In genomic region chr14:53148612-53149202, GRCh38 we compare ENCODE assay signal across 16 cellular contexts. TPM values are rescaled to one million over a fixed set of nuclear protein-coding genes. Genes with fewer than 3 reads are reported as not detected.
DNase-seq lines count a peak whose midpoint lies in the region; ATAC-seq and TF ChIP-seq lines count a peak whose summit lies in the region.
"Had no signal": no experiment of that assay in that cellular context is flagged by ENCODE, and none has a peak within 500 bp of the region (broad histone marks: within the 10 kb centered on the region; RNA-seq: fewer than 3 reads in every experiment).

No MANE protein-coding gene starts in this region.

- DNase-seq in SK-N-SH (no peak), left cardiac atrium (no peak), psoas muscle (no peak)
- no peak for DNase-seq in activated CD4-positive, alpha-beta memory T cell treated with anti-CD3 and anti-CD28 coated beads, Interleukin-2, amount 10 ng/mL, durations not matched to agents 7 days and 5 days
- DNase-seq in natural killer cell treated with Interleukin-12 subunit alpha and Interleukin-12 subunit beta and Interleukin-15 and Interleukin-18, amount 100 ng/mL, for 72 hours (ENCODE audit: low spot score): no peak
- DNase-seq: cortex of kidney, DMS79 treated with DMSO at 0.1 percent for 48 hours, NCI-H1105, NCI-H526, right lobe of liver, WERI-Rb-1 had no signal

- H3K27me3 ChIP-seq in SK-N-SH (ENCODE audit: insufficient read depth): no peaks in the 10 kb centered on the region
- H3K27me3 ChIP-seq in psoas muscle (ENCODE audit: insufficient read depth in 3 of 3, low read length in 2 of 3): no peaks in the 10 kb centered on the region
- H3K27me3 ChIP-seq: right lobe of liver had no signal

- 100% methylated on average over 1 of the region's 1 CpG for WGBS in SK-N-SH (ENCODE audit: low lambda C conversion rate)
- 88 to 93% (median 90%) methylated on average over 1 of the region's 1 CpG for WGBS in psoas muscle, 3 donors

- peak overlapping the region; percentile 31; the same call in 1 of the 2 replicates for H2AFZ ChIP-seq in SK-N-SH (ENCODE audit: low read depth)

- H3K27ac ChIP-seq in SK-N-SH (ENCODE audit: low read depth in 2 of 2, low read length in 1 of 2) (no peak overlapping the region), psoas muscle (no peak overlapping the region)
- H3K27ac ChIP-seq: 22Rv1, right lobe of liver, WERI-Rb-1 had no signal

- H3K36me3 ChIP-seq in SK-N-SH (replicated peaks in 1 of 2; ENCODE audit: control insufficient read depth in 1 of 2, insufficient read depth in 2 of 2, low read length in 1 of 2) (no peaks in the 10 kb centered on the region), psoas muscle (ENCODE audit: insufficient read depth in 1 of 2, low read depth in 1 of 2) (no peaks in the 10 kb centered on the region)
- H3K36me3 ChIP-seq: right lobe of liver, WERI-Rb-1 had no signal

- POLR2A ChIA-PET in SK-N-SH (lab: Yijun Ruan, JAX): no interaction called here
- POLR2A ChIA-PET in activated CD4-positive, alpha-beta memory T cell treated with anti-CD3 and anti-CD28 coated beads, Interleukin-2, amount 10 ng/mL, durations not matched to agents 7 days and 5 days (lab: Charles Lee): interaction anchor here (0.8 to 7.8 kb wide), 4 partner anchors 22 to 745 kb away, joined by 3 to 264 read pairs (median 6); no protein-coding TSS in a partner anchor

- intact Hi-C loops in left cardiac atrium (cut with DNase I): no loop called here
- intact Hi-C loops in psoas muscle (cut with DNase I): no loop called here

- H4K20me1 ChIP-seq in SK-N-SH (ENCODE audit: insufficient read depth): no peaks in the 10 kb centered on the region; the same call in 1 of the 2 replicates

- H3K79me2 ChIP-seq in SK-N-SH (ENCODE audit: insufficient read depth): peaks cover 60% of the 10 kb centered on the region

- H3K9me2 ChIP-seq in SK-N-SH: no peaks in the 10 kb centered on the region

- H3K4me3 Mint-ChIP-seq in activated CD4-positive, alpha-beta memory T cell treated with anti-CD3 and anti-CD28 coated beads, Interleukin-2, amount 10 ng/mL, durations not matched to agents 7 days and 5 days: peak overlapping the region; percentile 47
- H3K4me3 Mint-ChIP-seq in natural killer cell treated with Interleukin-12 subunit alpha and Interleukin-12 subunit beta and Interleukin-15 and Interleukin-18, amount 100 ng/mL, for 72 hours: peak overlapping the region; percentile 100

- peaks cover 74% of the 10 kb centered on the region for H3K4me1 Mint-ChIP-seq in activated CD4-positive, alpha-beta memory T cell treated with anti-CD3 and anti-CD28 coated beads, Interleukin-2, amount 10 ng/mL, durations not matched to agents 7 days and 5 days
- peaks cover 61 to 75% of the 10 kb centered on the region in 2 donors for H3K4me1 Mint-ChIP-seq in natural killer cell treated with Interleukin-12 subunit alpha and Interleukin-12 subunit beta and Interleukin-15 and Interleukin-18, amount 100 ng/mL, for 72 hours (ENCODE audit: low read depth in 2 of 2)

- H3K27ac Mint-ChIP-seq in activated CD4-positive, alpha-beta memory T cell treated with anti-CD3 and anti-CD28 coated beads, Interleukin-2, amount 10 ng/mL, durations not matched to agents 7 days and 5 days: peak overlapping the region; percentile 41
- H3K27ac Mint-ChIP-seq in natural killer cell treated with Interleukin-12 subunit alpha and Interleukin-12 subunit beta and Interleukin-15 and Interleukin-18, amount 100 ng/mL, for 72 hours: peak overlapping the region; percentile 69 to 99

- H3K4me1 ChIP-seq in SK-N-SH (ENCODE audit: control insufficient read depth in 1 of 2, insufficient read depth in 2 of 2, low read depth in 1 of 2, low read length in 1 of 2) (peaks cover 0 to 18% of the 10 kb centered on the region in 2 experiments; a peak in 2 of 4 replicates), psoas muscle (peaks cover 11% of the 10 kb centered on the region)

- CTCF ChIA-PET in SK-N-SH (lab: Yijun Ruan, JAX): interaction anchor here (1.3 kb wide), 1 partner anchor 147 kb away, joined by 3 read pairs; no protein-coding TSS in a partner anchor
- CTCF ChIA-PET in activated CD4-positive, alpha-beta memory T cell treated with anti-CD3 and anti-CD28 coated beads, Interleukin-2, amount 10 ng/mL, durations not matched to agents 7 days and 5 days (lab: Charles Lee): interaction anchor here (0.5 to 6.6 kb wide), 3 partner anchors 10 to 69 kb away, joined by 3 to 71 read pairs (median 6); no protein-coding TSS in a partner anchor

- H3K4me2 ChIP-seq in SK-N-SH: no peak overlapping the region

- H3K4me3 ChIP-seq in SK-N-SH (ENCODE audit: low read depth in 2 of 2, low read length in 1 of 2) (no peak overlapping the region), psoas muscle (no peak overlapping the region)
- H3K4me3 ChIP-seq: right lobe of liver had no signal

- no peak for TF ChIP-seq EP300 in SK-N-SH (IDR thresholded peaks at IDR 0.05; ENCODE audit: borderline replicate concordance in 1 of 2, low read depth in 1 of 2, low read length in 1 of 2)

- no peaks in the 10 kb centered on the region for H3F3A ChIP-seq in SK-N-SH (replicated peaks; ENCODE audit: insufficient read depth)

- no peak for ATAC-seq in SK-N-SH treated with all-trans-retinoic acid at 6 μM for 48 hours
- ATAC-seq in GM21447 (IDR thresholded peaks at IDR 0.05; ENCODE audit: unreplicated experiment): peak; percentile 17
- peak in 1 of 2 donors; percentile 45 for ATAC-seq in natural killer cell treated with Interleukin-12 subunit alpha and Interleukin-12 subunit beta and Interleukin-15 and Interleukin-18, amount 100 ng/mL, for 72 hours
- no peak for ATAC-seq in left cardiac atrium
- no peak for ATAC-seq in HG02840 (IDR thresholded peaks at IDR 0.05; ENCODE audit: low FRiP score, unreplicated experiment)
- no peak for ATAC-seq in psoas muscle
- ATAC-seq: right lobe of liver, Right ventricle myocardium inferior had no signal

- H3K9ac ChIP-seq in SK-N-SH: no peak overlapping the region

- no peaks in the 10 kb centered on the region for H3K9me3 Mint-ChIP-seq in activated CD4-positive, alpha-beta memory T cell treated with anti-CD3 and anti-CD28 coated beads, Interleukin-2, amount 10 ng/mL, durations not matched to agents 7 days and 5 days
- no peaks in the 10 kb centered on the region for H3K9me3 Mint-ChIP-seq in natural killer cell treated with Interleukin-12 subunit alpha and Interleukin-12 subunit beta and Interleukin-15 and Interleukin-18, amount 100 ng/mL, for 72 hours

- H3K9me3 ChIP-seq in SK-N-SH (no peaks in the 10 kb centered on the region), psoas muscle (no peaks in the 10 kb centered on the region)
- H3K9me3 ChIP-seq: right lobe of liver had no signal

- no peaks in the 10 kb centered on the region for H3K27me3 Mint-ChIP-seq in activated CD4-positive, alpha-beta memory T cell treated with anti-CD3 and anti-CD28 coated beads, Interleukin-2, amount 10 ng/mL, durations not matched to agents 7 days and 5 days
- no peaks in the 10 kb centered on the region for H3K27me3 Mint-ChIP-seq in natural killer cell treated with Interleukin-12 subunit alpha and Interleukin-12 subunit beta and Interleukin-15 and Interleukin-18, amount 100 ng/mL, for 72 hours

- peaks cover 46% of the 10 kb centered on the region for H3K36me3 Mint-ChIP-seq in activated CD4-positive, alpha-beta memory T cell treated with anti-CD3 and anti-CD28 coated beads, Interleukin-2, amount 10 ng/mL, durations not matched to agents 7 days and 5 days (ENCODE audit: low read depth)
- peaks cover 20% of the 10 kb centered on the region for H3K36me3 Mint-ChIP-seq in natural killer cell treated with Interleukin-12 subunit alpha and Interleukin-12 subunit beta and Interleukin-15 and Interleukin-18, amount 100 ng/mL, for 72 hours

- TF ChIP-seq CTCF in SK-N-SH (IDR thresholded peaks at IDR 0.05) (no peak), psoas muscle (IDR thresholded peaks at IDR 0.05) (no peak)

- TF ChIP-seq RAD21 in SK-N-SH (IDR thresholded peaks at IDR 0.05; ENCODE audit: low read length): no peak

TF ChIP-seq in SK-N-SH, 30 proteins besides CTCF, POLR2A, EP300 and RAD21 (continues in another document):
- no peak for TF ChIP-seq RFX5 (IDR thresholded peaks at IDR 0.05; ENCODE audit: low read length)
- TF ChIP-seq GATA2 (CRISPR knock-in tag; IDR thresholded peaks at IDR 0.05): no peak
- no peak for TF ChIP-seq MAX (IDR thresholded peaks at IDR 0.05; ENCODE audit: low read depth)
- no peak for TF ChIP-seq SMC3 (IDR thresholded peaks at IDR 0.05; ENCODE audit: low read depth, low read length)
- no peak for TF ChIP-seq FOSL2 (IDR thresholded peaks at IDR 0.05; ENCODE audit: borderline replicate concordance, low read depth)
- no peak for TF ChIP-seq NFIC (IDR thresholded peaks at IDR 0.05; ENCODE audit: borderline replicate concordance)
- no peak for TF ChIP-seq TCF12 (IDR thresholded peaks at IDR 0.05)

TF ChIP-seq in SK-N-SH treated with all-trans-retinoic acid at 6 μM for 48 hours, 23 proteins besides CTCF, POLR2A, EP300 and RAD21 (continues in another document):
- TF ChIP-seq ZC3H10 (CRISPR knock-in tag; IDR thresholded peaks at IDR 0.05): no peak
- TF ChIP-seq PPARA (CRISPR knock-in tag; IDR thresholded peaks at IDR 0.05; ENCODE audit: borderline replicate concordance): no peak
- no peak for TF ChIP-seq CSDC2 (CRISPR knock-in tag; IDR thresholded peaks at IDR 0.05)
- no peak for TF ChIP-seq ZFP3 (CRISPR knock-in tag; IDR thresholded peaks at IDR 0.05)
- no peak for TF ChIP-seq BACH2 (CRISPR knock-in tag; IDR thresholded peaks at IDR 0.05; ENCODE audit: borderline replicate concordance)
- no peak for TF ChIP-seq TCF4 (CRISPR knock-in tag; IDR thresholded peaks at IDR 0.05; ENCODE audit: borderline replicate concordance)

RNA-seq across cellular contexts. Expression of gene DDHD1, which starts 4.4 kb away (rescaled TPM):
- polyA plus RNA-seq in SK-N-SH (2012; rRNA removed) (1.9 and 2.6 TPM in 2 replicates), psoas muscle (1 to 10 TPM; 2.8 to 5.2 (median 3.0) TPM)
- polyA plus RNA-seq in SK-N-SH (2012; cell fraction: cytosol; rRNA removed): 2.5 and 2.6 TPM in 2 replicates
- polyA plus RNA-seq in SK-N-SH (2012; cell fraction: nucleus; rRNA removed): 2.8 and 6.3 TPM in 2 replicates
- total RNA-seq in activated CD4-positive, alpha-beta memory T cell treated with anti-CD3 and anti-CD28 coated beads, Interleukin-2, amount 10 ng/mL, durations not matched to agents 7 days and 5 days: 10 to 100 TPM; 53.6 to 58.5 TPM
- 10 to 100 TPM; 71.3 to 87.5 TPM for total RNA-seq in natural killer cell treated with Interleukin-12 subunit alpha and Interleukin-12 subunit beta and Interleukin-15 and Interleukin-18, amount 100 ng/mL, for 72 hours
- total RNA-seq in left cardiac atrium (1 to 10 TPM; 9.2 to 9.8 TPM), psoas muscle (1 to 10 TPM; 4.0 to 7.6 (median 4.7) TPM)

Comparison
In these comparisons a context has a peak if more than half of its experiments do, and no peak if none do; other contexts are left out.
1. RNA of gene DDHD1, which starts 4.4 kb away (total RNA-seq): 71.3 to 87.5 TPM in natural killer cell treated with Interleukin-12 subunit alpha and Interleukin-12 subunit beta and Interleukin-15 and Interleukin-18, amount 100 ng/mL, for 72 hours and 53.6 to 58.5 TPM in activated CD4-positive, alpha-beta memory T cell treated with anti-CD3 and anti-CD28 coated beads, Interleukin-2, amount 10 ng/mL, durations not matched to agents 7 days and 5 days; 9.2 to 9.8 TPM in left cardiac atrium and 4.0 to 7.6 TPM in psoas muscle; every median in the first group is over 4 times any median in the second.